In the genomic region with DNA sequence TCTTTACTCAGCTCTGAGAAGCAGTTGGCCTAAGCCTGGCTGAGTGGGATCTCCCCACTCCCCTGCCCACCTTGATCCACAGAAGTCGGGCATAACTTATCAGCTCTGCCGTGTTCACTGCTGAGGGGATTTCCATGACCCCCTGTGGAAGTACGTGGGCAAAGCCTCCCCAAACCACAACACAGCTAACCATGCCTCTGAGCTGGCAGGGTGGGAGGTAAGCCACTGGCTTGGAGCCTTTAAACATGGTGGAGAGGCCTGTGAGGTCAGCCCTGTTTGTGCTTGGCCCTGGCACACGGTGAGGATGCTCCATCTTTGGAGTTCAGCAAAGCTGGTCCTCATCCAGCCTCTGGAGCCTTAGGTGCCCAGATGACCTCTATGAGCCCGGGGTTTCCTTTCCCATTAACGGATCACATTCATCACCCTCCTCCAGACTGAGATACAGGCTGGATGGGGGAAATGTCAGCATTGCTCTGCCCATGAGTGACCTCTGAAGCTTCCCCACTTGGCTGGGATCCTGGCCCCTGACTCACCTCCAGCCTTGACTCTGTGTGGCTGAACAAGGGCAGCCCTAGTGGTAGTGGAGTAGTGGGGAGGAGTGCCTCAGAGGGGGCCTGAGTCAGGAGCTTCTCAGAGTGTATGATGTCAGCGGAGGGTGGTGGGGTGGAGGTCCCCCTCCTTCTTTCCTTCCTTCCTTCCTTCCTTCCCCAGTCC, we compare ENCODE assay signal across 1 cellular context.
A peak's percentile ranks its signal among the peaks of the same experiment; 100 is the strongest.
TF ChIP-seq lines count a peak whose summit lies in the region.

No MANE protein-coding gene starts in this region.

TF ChIP-seq in SK-N-SH, 30 proteins besides CTCF, POLR2A, EP300 and RAD21:
- TF ChIP-seq POLR2AphosphoS5 (IDR thresholded peaks at IDR 0.05; ENCODE audit: low read depth, low read length) (peak; percentile 69; the same call in 1 of the 2 replicates), ZBTB33 (IDR thresholded peaks at IDR 0.05; ENCODE audit: borderline replicate concordance, low read depth) (peak; percentile 82; the same call in 1 of the 2 replicates), FOSL2 (IDR thresholded peaks at IDR 0.05; ENCODE audit: borderline replicate concordance, low read depth) (peak; percentile 95), CHD2 (IDR thresholded peaks at IDR 0.05; ENCODE audit: low read length, partially characterized antibody) (no peak), RXRA (IDR thresholded peaks at IDR 0.05; ENCODE audit: borderline replicate concordance, low read depth) (peak; percentile 100), GABPA (IDR thresholded peaks at IDR 0.05; ENCODE audit: low read depth) (0 out of 2 replicates have a peak, but pooled peaks have one; percentile 22), JUND (IDR thresholded peaks at IDR 0.05) (peak; percentile 89), SIN3A (IDR thresholded peaks at IDR 0.05; ENCODE audit: borderline replicate concordance, low read depth, low read length) (no peak), SMC3 (IDR thresholded peaks at IDR 0.05; ENCODE audit: low read depth, low read length) (no peak), FOXM1 (IDR thresholded peaks at IDR 0.05; ENCODE audit: low read depth) (peak; percentile 38; the same call in 1 of the 2 replicates), EZH2phosphoT487 (IDR thresholded peaks at IDR 0.05; ENCODE audit: borderline replicate concordance, low read depth) (no peak), TEAD4 (IDR thresholded peaks at IDR 0.05; ENCODE audit: borderline replicate concordance, insufficient read depth) (peak; percentile 90), REST (IDR thresholded peaks at IDR 0.05; ENCODE audit: low read depth, low read length) (no peak), MXI1 (IDR thresholded peaks at IDR 0.05; ENCODE audit: low read depth, low read length) (no peak), ELF1 (IDR thresholded peaks at IDR 0.05) (no peak), PBX3 (IDR thresholded peaks at IDR 0.05) (peak; percentile 94), USF1 (IDR thresholded peaks at IDR 0.05; ENCODE audit: borderline replicate concordance, low read depth) (no peak), RCOR1 (IDR thresholded peaks at IDR 0.05; ENCODE audit: low read length) (no peak), FOXJ3 (CRISPR knock-in tag; IDR thresholded peaks at IDR 0.05) (no peak), TCF12 (IDR thresholded peaks at IDR 0.05) (peak; percentile 85), NFIC (IDR thresholded peaks at IDR 0.05; ENCODE audit: borderline replicate concordance) (peak; percentile 99), MEF2A (IDR thresholded peaks at IDR 0.05; ENCODE audit: borderline replicate concordance, low read depth) (peak; percentile 78; the same call in 1 of the 2 replicates), RFX5 (IDR thresholded peaks at IDR 0.05; ENCODE audit: low read length) (no peak), TAF1 (IDR thresholded peaks at IDR 0.05; ENCODE audit: borderline replicate concordance, low read depth, low read length) (no peak), YY1 (IDR thresholded peaks at IDR 0.05; ENCODE audit: low read depth) (peak; percentile 53; the same call in 1 of the 2 replicates), GATA2 (CRISPR knock-in tag; IDR thresholded peaks at IDR 0.05) (no peak), IRF3 (IDR thresholded peaks at IDR 0.05; ENCODE audit: low read depth, low read length) (no peak), NRF1 (IDR thresholded peaks at IDR 0.05; ENCODE audit: low read depth, low read length) (no peak)
- TF ChIP-seq, protein P1, sequence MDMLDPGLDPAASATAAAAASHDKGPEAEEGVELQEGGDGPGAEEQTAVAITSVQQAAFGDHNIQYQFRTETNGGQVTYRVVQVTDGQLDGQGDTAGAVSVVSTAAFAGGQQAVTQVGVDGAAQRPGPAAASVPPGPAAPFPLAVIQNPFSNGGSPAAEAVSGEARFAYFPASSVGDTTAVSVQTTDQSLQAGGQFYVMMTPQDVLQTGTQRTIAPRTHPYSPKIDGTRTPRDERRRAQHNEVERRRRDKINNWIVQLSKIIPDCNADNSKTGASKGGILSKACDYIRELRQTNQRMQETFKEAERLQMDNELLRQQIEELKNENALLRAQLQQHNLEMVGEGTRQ (IDR thresholded peaks at IDR 0.05; ENCODE audit: borderline replicate concordance, low read depth, low read length), result no peak
- TF ChIP-seq, protein P2, sequence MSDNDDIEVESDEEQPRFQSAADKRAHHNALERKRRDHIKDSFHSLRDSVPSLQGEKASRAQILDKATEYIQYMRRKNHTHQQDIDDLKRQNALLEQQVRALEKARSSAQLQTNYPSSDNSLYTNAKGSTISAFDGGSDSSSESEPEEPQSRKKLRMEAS (IDR thresholded peaks at IDR 0.05; ENCODE audit: low read depth), result peak; percentile 23; the same call in 1 of the 2 replicates
